ENCODE assay signal across 14 cellular contexts in genomic region chr16:30428055-30428454, GRCh38. TPM values are rescaled to one million over a fixed set of nuclear protein-coding genes. Genes with fewer than 3 reads are reported as not detected.
DNase-seq lines count a peak whose midpoint lies in the region; ATAC-seq and TF ChIP-seq lines count a peak whose summit lies in the region.
"Had no signal": no experiment of that assay in that cellular context is flagged by ENCODE, and none has a peak within 500 bp of the region (broad histone marks: within the 10 kb centered on the region; RNA-seq: fewer than 3 reads in every experiment).

No MANE protein-coding gene starts in this region.

- TF ChIP-seq CTCF in MCF 10A (IDR thresholded peaks at IDR 0.05; ENCODE audit: unreplicated experiment) (no peak), breast epithelium (IDR thresholded peaks at IDR 0.05) (no peak), A673 (conservative IDR thresholded peaks at IDR 0.05; ENCODE audit: low read depth, low read length) (no peak)
- TF ChIP-seq CTCF in activated CD8-positive, alpha-beta T cell treated with anti-CD3 and anti-CD28 coated beads for 36 hours (IDR thresholded peaks at IDR 0.05) = no peak

- no peak for DNase-seq in MCF 10A (ENCODE audit: unreplicated experiment)
- no peak for DNase-seq in breast epithelium (ENCODE audit: low spot score in 2 of 2)
- DNase-seq in activated CD8-positive, alpha-beta T cell treated with anti-CD3 and anti-CD28 coated beads for 36 hours = no peak
- DNase-seq in NCI-H2227 treated with DMSO at 0.1 percent for 48 hours (lab: John Stamatoyannopoulos, UW) = no peak
- DNase-seq in A673 (ENCODE audit: low spot score) = no peak
- DNase-seq: activated CD8-positive, alpha-beta memory T cell treated with anti-CD3 and anti-CD28 coated beads, Interleukin-2, amount 50 U/mL, for 48 hours; effector memory CD8-positive, alpha-beta T cell; foreskin melanocyte; Peyer's patch; T-helper 9 cell had no signal

- CTCF ChIA-PET in MCF 10A (lab: Yijun Ruan, JAX) = no interaction called here
- CTCF ChIA-PET in activated CD8-positive, alpha-beta T cell treated with anti-CD3 and anti-CD28 coated beads for 36 hours (lab: Charles Lee) = interaction anchor here (2.4 kb wide), 1 partner anchor 10 kb away, joined by 7 read pairs; no protein-coding TSS in a partner anchor
- CTCF ChIA-PET in A673 (lab: Charles Lee) = no interaction called here

- peak overlapping the region; percentile 56 for H3K4me3 Mint-ChIP-seq in MCF 10A (ENCODE audit: unreplicated experiment)
- no peak overlapping the region for H3K4me3 Mint-ChIP-seq in activated CD8-positive, alpha-beta T cell treated with anti-CD3 and anti-CD28 coated beads for 36 hours
- peak overlapping the region; percentile 1 for H3K4me3 Mint-ChIP-seq in stimulated activated memory B cell treated with anti-CD40 and anti-IgM and Interleukin-4, amounts not matched to agents 10 μg/mL and 1 μg/mL and 100 μg/mL, for 72 hours
- H3K4me3 Mint-ChIP-seq: effector memory CD8-positive, alpha-beta T cell had no signal

- H3K27ac Mint-ChIP-seq in MCF 10A (ENCODE audit: low read depth, unreplicated experiment) = no peak overlapping the region
- peak overlapping the region; percentile 39 for H3K27ac Mint-ChIP-seq in activated CD8-positive, alpha-beta T cell treated with anti-CD3 and anti-CD28 coated beads for 36 hours
- no peak overlapping the region for H3K27ac Mint-ChIP-seq in stimulated activated memory B cell treated with anti-CD40 and anti-IgM and Interleukin-4, amounts not matched to agents 10 μg/mL and 1 μg/mL and 100 μg/mL, for 72 hours

- no peaks in the 10 kb centered on the region for H3K27me3 Mint-ChIP-seq in MCF 10A (ENCODE audit: insufficient read depth, unreplicated experiment)
- no peaks in the 10 kb centered on the region for H3K27me3 Mint-ChIP-seq in activated CD8-positive, alpha-beta T cell treated with anti-CD3 and anti-CD28 coated beads for 36 hours
- H3K27me3 Mint-ChIP-seq in stimulated activated memory B cell treated with anti-CD40 and anti-IgM and Interleukin-4, amounts not matched to agents 10 μg/mL and 1 μg/mL and 100 μg/mL, for 72 hours = no peaks in the 10 kb centered on the region
- H3K27me3 Mint-ChIP-seq: effector memory CD8-positive, alpha-beta T cell had no signal

- H3K4me3 ChIP-seq in breast epithelium = no peak overlapping the region
- no peak overlapping the region for H3K4me3 ChIP-seq in A673 (ENCODE audit: low read depth, low read length, poor library complexity, severe bottlenecking)

- no peaks in the 10 kb centered on the region for H3K36me3 ChIP-seq in breast epithelium
- H3K36me3 ChIP-seq in A673 (ENCODE audit: insufficient read depth, low read length, poor library complexity, severe bottlenecking) = peaks cover 18% of the 10 kb centered on the region

- peaks cover 12% of the 10 kb centered on the region for H3K4me1 Mint-ChIP-seq in MCF 10A (ENCODE audit: insufficient read depth, unreplicated experiment)
- peaks cover 22% of the 10 kb centered on the region for H3K4me1 Mint-ChIP-seq in activated CD8-positive, alpha-beta T cell treated with anti-CD3 and anti-CD28 coated beads for 36 hours (ENCODE audit: low read depth)
- peaks cover 7% of the 10 kb centered on the region for H3K4me1 Mint-ChIP-seq in stimulated activated memory B cell treated with anti-CD40 and anti-IgM and Interleukin-4, amounts not matched to agents 10 μg/mL and 1 μg/mL and 100 μg/mL, for 72 hours

- POLR2A ChIA-PET in MCF 10A (lab: Yijun Ruan, JAX) (interaction anchor here (1.4 kb wide), 1 partner anchor 107 kb away, joined by 4 read pairs; the partner anchor contains the start of gene ZNF747), A673 (lab: Charles Lee; ENCODE audit: low non-redundant PET) (no interaction called here)
- POLR2A ChIA-PET in activated CD8-positive, alpha-beta T cell treated with anti-CD3 and anti-CD28 coated beads for 36 hours (lab: Charles Lee) = interaction anchor here (1.1 kb wide), 1 partner anchor 28 kb away, joined by 3 read pairs; no protein-coding TSS in a partner anchor

- H3K27ac ChIP-seq in breast epithelium = no peak overlapping the region
- no peak overlapping the region for H3K27ac ChIP-seq in A673 (ENCODE audit: low read depth, low read length, poor library complexity, severe bottlenecking)

- no peaks in the 10 kb centered on the region for H3K9me3 Mint-ChIP-seq in MCF 10A (ENCODE audit: unreplicated experiment)
- H3K9me3 Mint-ChIP-seq in activated CD8-positive, alpha-beta T cell treated with anti-CD3 and anti-CD28 coated beads for 36 hours = no peaks in the 10 kb centered on the region
- no peaks in the 10 kb centered on the region for H3K9me3 Mint-ChIP-seq in stimulated activated memory B cell treated with anti-CD40 and anti-IgM and Interleukin-4, amounts not matched to agents 10 μg/mL and 1 μg/mL and 100 μg/mL, for 72 hours
- H3K9me3 Mint-ChIP-seq: effector memory CD8-positive, alpha-beta T cell had no signal

- no TSS peak for BruUV-seq in MCF 10A (replicated peaks; lab: Mats Ljungman, UMichigan)
- no TSS peak for BruUV-seq in A673 (replicated peaks; lab: Mats Ljungman, UMichigan)

- H3K4me1 ChIP-seq in breast epithelium (peaks cover 3 to 11% of the 10 kb centered on the region in 2 donors), A673 (ENCODE audit: insufficient read depth, low read length, poor library complexity, severe bottlenecking) (peaks cover 10% of the 10 kb centered on the region)

- H3K9me3 ChIP-seq in breast epithelium = no peaks in the 10 kb centered on the region
- H3K9me3 ChIP-seq in A673 (ENCODE audit: low read depth, low read length, poor library complexity, severe bottlenecking) = no peaks in the 10 kb centered on the region
- H3K9me3 ChIP-seq: Peyer's patch had no signal

- no peak for ATAC-seq in activated CD8-positive, alpha-beta T cell treated with anti-CD3 and anti-CD28 coated beads for 36 hours
- ATAC-seq in stimulated activated memory B cell treated with anti-CD40 and anti-IgM and Interleukin-4, amounts not matched to agents 10 μg/mL and 1 μg/mL and 100 μg/mL, for 72 hours = no peak
- ATAC-seq: effector memory CD8-positive, alpha-beta T cell had no signal

- peaks cover 48% of the 10 kb centered on the region for H3K36me3 Mint-ChIP-seq in MCF 10A (ENCODE audit: insufficient read depth, unreplicated experiment)
- H3K36me3 Mint-ChIP-seq in activated CD8-positive, alpha-beta T cell treated with anti-CD3 and anti-CD28 coated beads for 36 hours (ENCODE audit: low read depth) = peaks cover 37% of the 10 kb centered on the region
- peaks cover 29% of the 10 kb centered on the region for H3K36me3 Mint-ChIP-seq in stimulated activated memory B cell treated with anti-CD40 and anti-IgM and Interleukin-4, amounts not matched to agents 10 μg/mL and 1 μg/mL and 100 μg/mL, for 72 hours

- intact Hi-C loops in MCF 10A (cut with micrococcal nuclease) = no loop called here
- intact Hi-C loops in breast epithelium (cut with DNase I; ENCODE audit: low total_unique reads) = loop anchor here (10.0 kb wide), 1 partner anchor 97 kb away; the partner anchor contains the start of gene ZNF768
- intact Hi-C loops in activated CD8-positive, alpha-beta T cell treated with anti-CD3 and anti-CD28 coated beads for 36 hours (cut with micrococcal nuclease) = no loop called here
- intact Hi-C loops in A673 (cut with micrococcal nuclease; ENCODE audit: unreplicated experiment) = no loop called here

- no peak for TF ChIP-seq POLR2A in breast epithelium (IDR thresholded peaks at IDR 0.05)

- H3K27me3 ChIP-seq in breast epithelium (no peaks in the 10 kb centered on the region), A673 (replicated peaks; ENCODE audit: insufficient read depth, low read depth, low read length, poor library complexity) (no peaks in the 10 kb centered on the region)
- H3K27me3 ChIP-seq: Peyer's patch had no signal

RNA-seq across cellular contexts. Expression of gene DCTPP1, which starts 1.8 kb away (rescaled TPM):
- total RNA-seq in MCF 10A (2022) (29.1 and 42.4 TPM in 2 replicates), breast epithelium (10 to 100 TPM; 11.2 to 25.6 (median 20.1) TPM), A673 (2021) (92.5 and 111 TPM in 2 replicates)
- total RNA-seq in activated CD8-positive, alpha-beta T cell treated with anti-CD3 and anti-CD28 coated beads for 36 hours = 100 to 1,000 TPM in 1 of 2 experiments, 10 to 100 TPM in 1; 98.4 to 105 TPM

RNA-seq across cellular contexts. Expression of gene SEPHS2, which starts 17.6 kb away (rescaled TPM):
- total RNA-seq in MCF 10A (2022) (51.9 and 73.3 TPM in 2 replicates), breast epithelium (10 to 100 TPM; 28.8 to 44.5 (median 40.6) TPM), A673 (2021) (54.2 and 55.2 TPM in 2 replicates)
- total RNA-seq in activated CD8-positive, alpha-beta T cell treated with anti-CD3 and anti-CD28 coated beads for 36 hours = 10 to 100 TPM; 51.8 to 54.0 TPM

RNA-seq across cellular contexts. Expression of gene ZNF771, which starts 20.6 kb away (rescaled TPM):
- total RNA-seq in MCF 10A (2022) = 8.1 and 8.3 TPM in 2 replicates
- total RNA-seq in breast epithelium = 10 to 100 TPM; 21.1 to 29.2 (median 22.2) TPM
- 1 to 10 TPM; 5.4 to 6.6 TPM for total RNA-seq in activated CD8-positive, alpha-beta T cell treated with anti-CD3 and anti-CD28 coated beads for 36 hours
- total RNA-seq in A673 (2021) = 21.9 and 22.2 TPM in 2 replicates

RNA-seq across cellular contexts. Expression of gene ZNF48, which starts 32.8 kb away (rescaled TPM):
- total RNA-seq in MCF 10A (2022) (11.0 and 12.4 TPM in 2 replicates), breast epithelium (1 to 10 TPM; 4.8 to 9.5 (median 6.2) TPM), A673 (2021) (21.6 and 22.0 TPM in 2 replicates)
- total RNA-seq in activated CD8-positive, alpha-beta T cell treated with anti-CD3 and anti-CD28 coated beads for 36 hours = 10 to 100 TPM; 10.4 to 10.9 TPM

RNA-seq across cellular contexts. Expression of gene ITGAL, which starts 44.5 kb away (rescaled TPM):
- not detected in 2 replicates for total RNA-seq in MCF 10A (2022)
- 1 to 10 TPM; 2.3 to 5.7 (median 2.4) TPM for total RNA-seq in breast epithelium
- 100 to 1,000 TPM; 274 to 285 TPM for total RNA-seq in activated CD8-positive, alpha-beta T cell treated with anti-CD3 and anti-CD28 coated beads for 36 hours
- not detected in 2 replicates for total RNA-seq in A673 (2021)
- total RNA-seq: G401, H4, pulmonary artery endothelial cell had no signal
